In the genomic region with DNA sequence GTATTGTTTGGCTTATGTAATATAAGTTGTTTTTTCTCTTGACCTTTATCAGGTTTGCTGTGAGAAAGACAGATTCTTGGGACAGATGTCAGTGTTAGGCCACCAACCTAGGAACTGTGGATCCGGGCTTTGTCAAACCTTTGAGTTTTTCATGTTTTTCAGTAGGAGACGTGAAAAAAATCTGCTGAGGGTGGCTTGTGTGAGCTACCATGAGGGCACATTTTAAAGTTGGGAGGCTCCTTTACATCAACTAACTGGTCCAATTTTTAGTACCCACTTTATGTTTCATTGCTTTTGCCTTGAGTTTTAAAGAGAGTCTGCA, we compare ENCODE assay signal across 10 cellular contexts. TPM values are rescaled to one million over a fixed set of nuclear protein-coding genes. Genes with fewer than 3 reads are reported as not detected.
DNase-seq lines count a peak whose midpoint lies in the region; ATAC-seq, FAIRE-seq and TF ChIP-seq lines count a peak whose summit lies in the region.
"Had no signal": no experiment of that assay in that cellular context is flagged by ENCODE, and none has a peak within 500 bp of the region (broad histone marks: within the 10 kb centered on the region; RNA-seq: fewer than 3 reads in every experiment).

No MANE protein-coding gene starts in this region.

- DNase-seq in cardiac muscle cell (ENCODE audit: low read depth in 1 of 2, low spot score in 1 of 2) (no peak), Right ventricle myocardium superior (no peak), astrocyte of the cerebellum (ENCODE audit: low read depth) (no peak), mesenchymal stem cell (no peak), uterus (no peak), GM12892 (ENCODE audit: insufficient read length) (no peak), NCI-H510A treated with DMSO at 0.1 percent for 48 hours (lab: John Stamatoyannopoulos, UW) (no peak)
- no peak for DNase-seq in activated effector memory CD4-positive, alpha-beta T cell treated with anti-CD3 and anti-CD28 coated beads, Interleukin-2, amount 50 U/mL, for 16 hours
- DNase-seq: NCI-H187 treated with DMSO at 0.1 percent for 48 hours had no signal

- H3K36me3 ChIP-seq in cardiac muscle cell = no peaks in the 10 kb centered on the region
- H3K36me3 ChIP-seq in mesenchymal stem cell (ENCODE audit: control insufficient read depth in 1 of 2, insufficient read depth in 2 of 2, low read depth in 1 of 2, low read length in 2 of 2) = no peaks in the 10 kb centered on the region
- no peaks in the 10 kb centered on the region for H3K36me3 ChIP-seq in uterus

- intact Hi-C loops in Right ventricle myocardium superior (cut with DNase I) = no loop called here
- intact Hi-C loops in uterus (cut with DNase I; ENCODE audit: low total_unique reads) = no loop called here

- TF ChIP-seq CTCF in cardiac muscle cell (IDR thresholded peaks at IDR 0.05; ENCODE audit: low read depth, low read length) (no peak), astrocyte of the cerebellum (IDR thresholded peaks at IDR 0.05; ENCODE audit: low read depth, low read length, missing control alignments) (no peak), uterus (IDR thresholded peaks at IDR 0.05) (no peak)

- H2BK5ac ChIP-seq in mesenchymal stem cell (ENCODE audit: low read depth, low read length, poor library complexity, severe bottlenecking) = no peak overlapping the region

- H3K4me1 ChIP-seq in cardiac muscle cell (ENCODE audit: low read depth) (peaks cover 4% of the 10 kb centered on the region), mesenchymal stem cell (ENCODE audit: control insufficient read depth, insufficient read depth, low read depth, low read length) (peaks cover 4% of the 10 kb centered on the region), uterus (no peaks in the 10 kb centered on the region)

- H3K79me1 ChIP-seq in mesenchymal stem cell (replicated peaks; ENCODE audit: low read length, poor library complexity, severe bottlenecking) = peaks cover 12% of the 10 kb centered on the region

- peak overlapping the region; percentile 76 for H3K4me2 ChIP-seq in mesenchymal stem cell (ENCODE audit: low read length, poor library complexity, severe bottlenecking)

- H3K14ac ChIP-seq in mesenchymal stem cell (ENCODE audit: low read length in 2 of 2) = no peak overlapping the region

- H3K27me3 ChIP-seq in cardiac muscle cell (no peaks in the 10 kb centered on the region), mesenchymal stem cell (ENCODE audit: control insufficient read depth in 1 of 2, insufficient read depth in 1 of 2, low read length in 2 of 2) (no peaks in the 10 kb centered on the region), uterus (no peaks in the 10 kb centered on the region)

- H3K18ac ChIP-seq in mesenchymal stem cell (ENCODE audit: low read depth in 1 of 2, low read length in 2 of 2) = no peak overlapping the region

- no peak overlapping the region for H3K4ac ChIP-seq in mesenchymal stem cell (ENCODE audit: low read depth in 1 of 2, low read length in 2 of 2)

- FAIRE-seq in GM12892 (lab: Jason Lieb, UNC) = no peak
- FAIRE-seq: islet of Langerhans had no signal

- H2AK5ac ChIP-seq in mesenchymal stem cell (ENCODE audit: low read length, severe bottlenecking) = no peak overlapping the region

- H4K8ac ChIP-seq in mesenchymal stem cell (ENCODE audit: low read length) = no peak overlapping the region

- H3K23ac ChIP-seq in mesenchymal stem cell (ENCODE audit: low read length in 2 of 2) = no peak overlapping the region

- no peak overlapping the region for H2BK12ac ChIP-seq in mesenchymal stem cell (ENCODE audit: low read length in 2 of 2)

- no peak overlapping the region for H2BK120ac ChIP-seq in mesenchymal stem cell (ENCODE audit: low read depth, low read length)

- TF ChIP-seq POLR2A in uterus (IDR thresholded peaks at IDR 0.05) = no peak
- TF ChIP-seq POLR2A in GM12892 (IDR thresholded peaks at IDR 0.05; ENCODE audit: low read depth, low read length) = no peak

- WGBS in mesenchymal stem cell = 50% methylated on average over 1 of the region's 2 CpGs

- H3K27ac ChIP-seq in cardiac muscle cell (no peak overlapping the region), mesenchymal stem cell (ENCODE audit: low read length, poor library complexity, severe bottlenecking) (peak overlapping the region; percentile 10), uterus (peak overlapping the region in 1 of 2 donors; percentile 80)

- H2AFZ ChIP-seq in mesenchymal stem cell (ENCODE audit: low read depth, low read length) = no peak overlapping the region

- in situ Hi-C loops in astrocyte of the cerebellum (cut with HindIII; ENCODE audit: low sequenced_read_pairs) = no loop called here

- peak overlapping the region; percentile 73 for H3K4me3 ChIP-seq in cardiac muscle cell
- H3K4me3 ChIP-seq in astrocyte of the cerebellum (ENCODE audit: low read depth, low read length) = peak overlapping the region; percentile 97
- peak overlapping the region in 1 of 2 experiments; percentile 99 for H3K4me3 ChIP-seq in mesenchymal stem cell (ENCODE audit: insufficient read depth in 1 of 2, low read depth in 1 of 2, low read length in 2 of 2)
- H3K4me3 ChIP-seq in uterus = peak overlapping the region; percentile 52 to 97

- no peak for ATAC-seq in Right ventricle myocardium superior (ENCODE audit: poor library complexity)

- no peak overlapping the region for H4K91ac ChIP-seq in mesenchymal stem cell (ENCODE audit: low read length)

- H3K9me3 ChIP-seq in cardiac muscle cell (ENCODE audit: low read depth) (no peaks in the 10 kb centered on the region), mesenchymal stem cell (ENCODE audit: control insufficient read depth, low read length) (no peaks in the 10 kb centered on the region), uterus (no peaks in the 10 kb centered on the region)

- peak overlapping the region; percentile 94 for H3K9ac ChIP-seq in mesenchymal stem cell (ENCODE audit: low read length)

- no peak overlapping the region for H2BK15ac ChIP-seq in mesenchymal stem cell (ENCODE audit: low read depth, poor library complexity, severe bottlenecking)

RNA-seq across cellular contexts. Expression of gene RPS6KC1, which starts 0.8 kb away (rescaled TPM):
- total RNA-seq in cardiac muscle cell (13.2 and 17.9 TPM in 2 replicates), Right ventricle myocardium superior (9.7 TPM), uterus (10 to 100 TPM in 3 of 4 donors, 1 to 10 TPM in 1; 9.2 to 64.2 (median 22.3) TPM)
- polyA plus RNA-seq in cardiac muscle cell = 12.5 and 13.8 TPM in 2 replicates
- polyA plus RNA-seq in mesenchymal stem cell (2013, experiment 1 of 2) = 10.5 TPM
- 11.0 TPM for polyA plus RNA-seq in mesenchymal stem cell (2013, experiment 2 of 2)
- 4.4 TPM for polyA plus RNA-seq in GM12892 (2012; ENCODE audit: missing spikeins)

RNA-seq across cellular contexts. Expression of gene ANGEL2, which starts 36.2 kb away (rescaled TPM):
- 36.0 and 41.2 TPM in 2 replicates for total RNA-seq in cardiac muscle cell
- 25.1 and 37.5 TPM in 2 replicates for polyA plus RNA-seq in cardiac muscle cell
- 17.1 TPM for total RNA-seq in Right ventricle myocardium superior
- polyA plus RNA-seq in mesenchymal stem cell (2013, experiment 1 of 2) = 13.6 TPM
- 15.4 TPM for polyA plus RNA-seq in mesenchymal stem cell (2013, experiment 2 of 2)
- 10 to 100 TPM; 37.1 to 79.9 (median 59.4) TPM for total RNA-seq in uterus
- 27.5 TPM for polyA plus RNA-seq in GM12892 (2012; ENCODE audit: missing spikeins)
